In genomic region chr4:73406548-73406875, GRCh38 we compare ENCODE assay signal across 21 cellular contexts. TPM values are rescaled to one million over a fixed set of nuclear protein-coding genes. Genes with fewer than 3 reads are reported as not detected.
DNase-seq lines count a peak whose midpoint lies in the region; ATAC-seq, FAIRE-seq and TF ChIP-seq lines count a peak whose summit lies in the region.
"Had no signal": no experiment of that assay in that cellular context is flagged by ENCODE, and none has a peak within 500 bp of the region (broad histone marks: within the 10 kb centered on the region; RNA-seq: fewer than 3 reads in every experiment).

No MANE protein-coding gene starts in this region.

- no peak overlapping the region for H3K9ac ChIP-seq in GM23248
- H3K9ac ChIP-seq in K562 (ENCODE audit: insufficient read depth in 1 of 2, low read depth in 2 of 2, low read length in 2 of 2): no peak overlapping the region

- no TSS peak for BruUV-seq in K562 (replicated peaks; lab: Mats Ljungman, UMichigan)

- no peaks in the 10 kb centered on the region for H3K79me2 ChIP-seq in GM23248 (ENCODE audit: insufficient read depth)
- no peaks in the 10 kb centered on the region for H3K79me2 ChIP-seq in K562 (ENCODE audit: control insufficient read depth, insufficient read depth, low read length)

- no peak for FAIRE-seq in K562 (lab: Jason Lieb, UNC)
- FAIRE-seq: A204.1, G401.6, GM12892, HTR-8/SVneo had no signal

- intact Hi-C loops in K562 (cut with micrococcal nuclease) (no loop called here), thyroid gland (cut with DNase I) (no loop called here)

- H3K27ac ChIP-seq in GM23248 (no peak overlapping the region), K562 (ENCODE audit: extremely low read depth, low read depth, low read length) (no peak overlapping the region), thyroid gland (no peak overlapping the region)
- H3K27ac ChIP-seq: C4-2B had no signal

- TF ChIP-seq CTCF in K562 (IDR thresholded peaks at IDR 0.05 in 2 of 3, conservative IDR thresholded peaks at IDR 0.05 in 1 of 3; ENCODE audit: insufficient read depth in 2 of 3, low read depth in 1 of 3, low read length in 3 of 3) (no peak), foreskin fibroblast (IDR thresholded peaks at IDR 0.05; ENCODE audit: low read depth, low read length) (no peak), thyroid gland (IDR thresholded peaks at IDR 0.05) (no peak)

- ATAC-seq in K562: no peak
- ATAC-seq in HG03520 (IDR thresholded peaks at IDR 0.05; ENCODE audit: unreplicated experiment): no peak

- no peaks in the 10 kb centered on the region for H3K9me3 ChIP-seq in GM23248 (ENCODE audit: low read depth)
- H3K9me3 ChIP-seq in K562 (replicated peaks; ENCODE audit: control insufficient read depth, insufficient read depth, low read depth, low read length): no peaks in the 10 kb centered on the region
- no peaks in the 10 kb centered on the region for H3K9me3 ChIP-seq in thyroid gland
- H3K9me3 ChIP-seq: BE2C had no signal

- H3K27me3 ChIP-seq in GM23248 (replicated peaks; ENCODE audit: insufficient read depth) (0 out of 2 replicates have a peak, but pooled peaks cover 4% of the 10 kb centered on the region), K562 (ENCODE audit: control insufficient read depth in 2 of 2, insufficient read depth in 2 of 2, low read length in 2 of 2) (no peaks in the 10 kb centered on the region), thyroid gland (no peaks in the 10 kb centered on the region)

- POLR2A ChIA-PET in K562 (lab: Yijun Ruan, JAX): no interaction called here

- H3K9me2 ChIP-seq in GM23248 (ENCODE audit: insufficient read depth): no peaks in the 10 kb centered on the region

- 88 to 100% methylated on average over 1 of the region's 1 CpG for WGBS in GM23248 (ENCODE audit: low coverage in 1 of 2, low lambda C conversion rate in 2 of 2, missing lambda C conversion rate in 2 of 2), 2 experiments
- 91% methylated on average over 1 of the region's 1 CpG for WGBS in K562 (ENCODE audit: insufficient coverage, low coverage, missing lambda C conversion rate)
- 98 to 100% methylated on average over 1 of the region's 1 CpG for WGBS in thyroid gland, 2 donors

- TF ChIP-seq RAD21 in K562 (CRISPR knock-in tag; conservative IDR thresholded peaks at IDR 0.05 in 1 of 2, IDR thresholded peaks at IDR 0.05 in 1 of 2): no peak

- H3K4me3 ChIP-seq in GM23248 (no peak overlapping the region), K562 (no peak overlapping the region), foreskin fibroblast (ENCODE audit: low read depth in 1 of 2, low read length in 2 of 2) (no peak overlapping the region), thyroid gland (replicated peaks in 1 of 3) (no peak overlapping the region)

- no peaks in the 10 kb centered on the region for H3K36me3 ChIP-seq in GM23248 (ENCODE audit: low read depth)
- H3K36me3 ChIP-seq in K562 (ENCODE audit: control insufficient read depth, insufficient read depth, low read length): no peaks in the 10 kb centered on the region
- no peaks in the 10 kb centered on the region for H3K36me3 ChIP-seq in thyroid gland
- H3K36me3 ChIP-seq: BE2C had no signal

- H2AFZ ChIP-seq in GM23248 (no peak overlapping the region), K562 (ENCODE audit: low read depth, low read length) (no peak overlapping the region)

- TF ChIP-seq POLR2A in K562 (conservative IDR thresholded peaks at IDR 0.05): no peak
- no peak for TF ChIP-seq POLR2A in thyroid gland (IDR thresholded peaks at IDR 0.05)

- H3K4me1 ChIP-seq in GM23248 (ENCODE audit: insufficient read depth) (no peaks in the 10 kb centered on the region), K562 (replicated peaks in 1 of 2; ENCODE audit: control insufficient read depth in 2 of 2, insufficient read depth in 2 of 2, low read length in 2 of 2) (no peaks in the 10 kb centered on the region), thyroid gland (no peaks in the 10 kb centered on the region)
- H3K4me1 ChIP-seq: BE2C had no signal

- in situ Hi-C loops in GM23248 (cut with MboI): no loop called here
- in situ Hi-C loops in K562 (cut with MboI): no loop called here

- CTCF ChIA-PET in K562 (lab: Yijun Ruan, JAX; ENCODE audit: low intra/inter-chr PET ratio): no interaction called here

- no peaks in the 10 kb centered on the region for H4K20me1 ChIP-seq in GM23248 (ENCODE audit: insufficient read depth)
- H4K20me1 ChIP-seq in K562 (replicated peaks; ENCODE audit: control insufficient read depth, insufficient read depth, low read length): no peaks in the 10 kb centered on the region

- H3F3A ChIP-seq in GM23248 (ENCODE audit: insufficient read depth): no peaks in the 10 kb centered on the region

- H3K9me1 ChIP-seq in K562 (ENCODE audit: control insufficient read depth, insufficient read depth, low read length): no peaks in the 10 kb centered on the region

- TF ChIP-seq EP300 in K562 (IDR thresholded peaks at IDR 0.05; ENCODE audit: low read length): no peak

- peak; percentile 3 for DNase-seq in GM23248
- DNase-seq in K562 (ENCODE audit: extremely low read depth in 1 of 4, low spot score in 3 of 4): no peak
- peak; percentile 0 to 5 for DNase-seq in foreskin fibroblast
- DNase-seq in thyroid gland: no peak
- no peak for DNase-seq in NCI-H1930 (lab: John Stamatoyannopoulos, UW)
- no peak for DNase-seq in SHP77 (lab: John Stamatoyannopoulos, UW)
- DNase-seq: BE2C; CD4-positive, alpha-beta memory T cell; DMS153; DMS79 treated with DMSO at 0.1 percent for 48 hours; EL; GOT3; H9; KBM-7 had no signal

- H3K4me2 ChIP-seq in GM23248 (ENCODE audit: unreplicated experiment) (no peak overlapping the region), K562 (ENCODE audit: insufficient read depth, low read length) (no peak overlapping the region)

TF ChIP-seq in K562, 482 proteins besides CTCF, POLR2A, EP300 and RAD21:
- TF ChIP-seq C11orf30 (IDR thresholded peaks at IDR 0.05; ENCODE audit: low read depth) (peak; percentile 65), ZNF316 (IDR thresholded peaks at IDR 0.05) (peak; percentile 76), CBX8 (IDR thresholded peaks at IDR 0.05; ENCODE audit: borderline replicate concordance, extremely low read depth, low read depth, low read length, poor library complexity, severe bottlenecking) (no peak), ZSCAN32 (CRISPR knock-in tag; IDR thresholded peaks at IDR 0.05) (no peak), MAFF (IDR thresholded peaks at IDR 0.05; ENCODE audit: low read length) (peak; percentile 51; the same call in 1 of the 2 replicates), MAFG (tag; conservative IDR thresholded peaks at IDR 0.05) (peak; percentile 66)

RNA-seq across cellular contexts. Expression of gene ALB, which starts 2.4 kb away (rescaled TPM):
- not detected in 2 replicates for total RNA-seq in GM23248 (2014; rRNA removed; shearing (Covaris generic))
- polyA plus RNA-seq in GM23248 (2016; fragmentation: Nextera tagmentation; extraction: Ambion mirVana): not detected in 2 replicates
- total RNA-seq in K562 (2011; cell fraction: chromatin; rRNA removed; ENCODE audit: low replicate concordance): not detected in 2 replicates
- not detected in 2 replicates for total RNA-seq in K562 (2011; cell fraction: nucleolus; rRNA removed)
- not detected in 2 replicates for total RNA-seq in K562 (2011; cell fraction: nucleoplasm; rRNA removed)
- 0.12 TPM in 1 of 2 replicates, not detected in the other for total RNA-seq in K562 (2014; rRNA removed)
- total RNA-seq in K562 (2014; rRNA removed; fragmentation: Illumina TruSeq; extraction: Trizol): 0.18 and 0.38 TPM in 2 replicates
- 0.14 and 0.30 TPM in 2 replicates for total RNA-seq in K562 (2015; rRNA removed; fragmentation: Illumina TruSeq; extraction: Trizol)
- total RNA-seq in K562 (2021): 18.5 and 24.2 TPM in 2 replicates
- not detected in 2 replicates for polyA plus RNA-seq in K562 (2011; rRNA removed)
- 0.09 TPM in 1 of 2 replicates, not detected in the other for polyA plus RNA-seq in K562 (2011; cell fraction: cytosol; rRNA removed)
- polyA plus RNA-seq in K562 (2011; cell fraction: nucleus; rRNA removed): 0.22 TPM in 1 of 2 replicates, not detected in the other
- polyA plus RNA-seq in K562 (2012): 0.25 and 0.83 TPM in 2 replicates
- polyA plus RNA-seq in K562 (2014; fragmentation: Illumina TruSeq; extraction: Trizol): 0.40 TPM in 1 of 2 replicates, not detected in the other
- polyA plus RNA-seq in K562 (2014; fragmentation: Nextera tagmentation; extraction: Ambion mirVana): under 1 TPM; 0.04 to 0.20 TPM
- polyA plus RNA-seq in K562 (2014; rRNA removed): 0.07 and 0.37 TPM in 2 replicates
- polyA minus RNA-seq in K562 (2011; rRNA and poly(A)+ RNA removed): 0.15 TPM in 1 of 2 replicates, not detected in the other
- polyA minus RNA-seq in K562 (2011; cell fraction: cytosol; rRNA and poly(A)+ RNA removed): 49.8 TPM in 1 of 2 replicates, not detected in the other
- not detected in 2 replicates for polyA minus RNA-seq in K562 (2011; cell fraction: nucleus; rRNA and poly(A)+ RNA removed)
- total RNA-seq in thyroid gland: under 1 TPM in 2 of 4 donors, not detected in 2; 0.27 to 0.56 TPM
- total RNA-seq: CD4-positive, alpha-beta memory T cell; H9 had no signal
- polyA plus RNA-seq: AG04450; CD4-positive, alpha-beta memory T cell had no signal

RNA-seq across cellular contexts. Expression of gene AFP, which starts 29.5 kb away (rescaled TPM):
- not detected in 2 replicates for total RNA-seq in GM23248 (2014; rRNA removed; shearing (Covaris generic))
- polyA plus RNA-seq in GM23248 (2016; fragmentation: Nextera tagmentation; extraction: Ambion mirVana) (0.96 and 0.98 TPM in 2 replicates), K562 (2011; rRNA removed) (0.22 and 0.47 TPM in 2 replicates), K562 (2014; fragmentation: Illumina TruSeq; extraction: Trizol) (1.8 and 2.5 TPM in 2 replicates), K562 (2014; fragmentation: Nextera tagmentation; extraction: Ambion mirVana) (1 to 10 TPM; 4.6 to 6.0 TPM), K562 (2014; rRNA removed) (2.0 and 2.9 TPM in 2 replicates)
- not detected in 2 replicates for total RNA-seq in K562 (2011; cell fraction: chromatin; rRNA removed; ENCODE audit: low replicate concordance)
- not detected in 2 replicates for total RNA-seq in K562 (2011; cell fraction: nucleolus; rRNA removed)
- total RNA-seq in K562 (2011; cell fraction: nucleoplasm; rRNA removed): not detected in 2 replicates
- total RNA-seq in K562 (2014; rRNA removed) (2.3 and 3.0 TPM in 2 replicates), K562 (2014; rRNA removed; fragmentation: Illumina TruSeq; extraction: Trizol) (5.4 and 5.5 TPM in 2 replicates), K562 (2015; rRNA removed; fragmentation: Illumina TruSeq; extraction: Trizol) (4.7 and 6.2 TPM in 2 replicates), K562 (2021) (2.8 and 2.9 TPM in 2 replicates), thyroid gland (not detected)
- polyA plus RNA-seq in K562 (2011; cell fraction: cytosol; rRNA removed): 0.22 and 0.32 TPM in 2 replicates
- 0.14 and 0.15 TPM in 2 replicates for polyA plus RNA-seq in K562 (2011; cell fraction: nucleus; rRNA removed)
- 6.2 and 9.5 TPM in 2 replicates for polyA plus RNA-seq in K562 (2012)
- 0.21 and 0.67 TPM in 2 replicates for polyA minus RNA-seq in K562 (2011; rRNA and poly(A)+ RNA removed)
- 20.2 TPM in 1 of 2 replicates, not detected in the other for polyA minus RNA-seq in K562 (2011; cell fraction: cytosol; rRNA and poly(A)+ RNA removed)
- not detected in 2 replicates for polyA minus RNA-seq in K562 (2011; cell fraction: nucleus; rRNA and poly(A)+ RNA removed)
- total RNA-seq: CD4-positive, alpha-beta memory T cell had no signal
- polyA plus RNA-seq: CD4-positive, alpha-beta memory T cell had no signal

Comparison
In these comparisons a context has a peak if more than half of its experiments do, and no peak if none do; other contexts are left out.
1. DNase-seq: peak in GM23248 (single experiment) and foreskin fibroblast (2 of 2); none in K562 (0 of 4), thyroid gland (0 of 2), NCI-H1930 (0 of 2) and SHP77 (0 of 2).